ENCODE assay signal across 26 cellular contexts in the genomic region with DNA sequence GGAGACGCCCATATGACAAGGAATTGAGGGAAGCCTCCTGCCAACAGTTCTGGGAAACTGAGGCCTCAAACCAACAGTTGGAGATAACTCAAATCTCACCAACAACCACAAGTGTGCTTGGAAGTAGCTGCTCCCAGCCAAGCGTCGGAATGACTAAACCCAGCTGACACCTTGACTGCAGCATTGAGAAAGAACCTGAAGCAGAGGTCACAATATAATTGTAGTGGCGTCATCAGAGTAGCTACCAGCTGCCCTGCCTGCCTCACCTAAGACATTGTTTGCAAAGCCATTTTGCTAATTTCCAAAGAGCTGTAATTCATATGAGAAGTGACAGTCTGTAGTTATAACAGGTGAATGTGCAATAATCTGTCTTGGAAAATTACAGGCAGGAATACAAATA. TPM values are rescaled to one million over a fixed set of nuclear protein-coding genes. Genes with fewer than 3 reads are reported as not detected.
DNase-seq lines count a peak whose midpoint lies in the region; ATAC-seq and TF ChIP-seq lines count a peak whose summit lies in the region.
"Had no signal": no experiment of that assay in that cellular context is flagged by ENCODE, and none has a peak within 500 bp of the region (broad histone marks: within the 10 kb centered on the region; RNA-seq: fewer than 3 reads in every experiment).

No MANE protein-coding gene starts in this region.

- no peak overlapping the region for H3K4me3 Mint-ChIP-seq in activated T-helper 1 cell treated with anti-CD3 and anti-CD28 coated beads, Interleukin-12 subunit alpha, Interleukin-12 subunit beta, Interleukin-2, Interleukin-4 antibody, amounts not matched to agents 30 ng/mL and 10 ng/mL and 1 ng/mL, durations not matched to agents 14 hours and 24 hours and 36 hours
- H3K4me3 Mint-ChIP-seq: activated CD8-positive, alpha-beta T cell treated with anti-CD3 and anti-CD28 coated beads for 36 hours; HFFc6; natural killer cell treated with Interleukin-12 subunit alpha and Interleukin-12 subunit beta and Interleukin-15 and Interleukin-18, amount 100 ng/mL, for 72 hours; stimulated activated naive CD8-positive, alpha-beta T cell treated with anti-CD3 and anti-CD28 coated beads, Interleukin-15, Interleukin-2, amounts not matched to agents 100 ng/mL and 50 ng/mL, for 24 hours had no signal

- H3K4me3 ChIP-seq in PC-9 = no peak overlapping the region
- H3K4me3 ChIP-seq in hepatocyte = no peak overlapping the region
- no peak overlapping the region for H3K4me3 ChIP-seq in upper lobe of right lung
- H3K4me3 ChIP-seq: adrenal gland, ovary, right atrium auricular region, thyroid gland had no signal

- no peak overlapping the region for H3K27ac ChIP-seq in PC-9
- H3K27ac ChIP-seq in hepatocyte = peak overlapping the region; percentile 65
- H3K27ac ChIP-seq in upper lobe of right lung = no peak overlapping the region
- H3K27ac ChIP-seq: adrenal gland, ovary, right atrium auricular region, thyroid gland had no signal

- WGBS in hepatocyte (ENCODE audit: low lambda C conversion rate, missing lambda C conversion rate) = 66% methylated on average over 4 of the region's 4 CpGs

- H3K27ac Mint-ChIP-seq in activated T-helper 1 cell treated with anti-CD3 and anti-CD28 coated beads, Interleukin-12 subunit alpha, Interleukin-12 subunit beta, Interleukin-2, Interleukin-4 antibody, amounts not matched to agents 30 ng/mL and 10 ng/mL and 1 ng/mL, durations not matched to agents 14 hours and 24 hours and 36 hours = no peak overlapping the region
- H3K27ac Mint-ChIP-seq: activated CD8-positive, alpha-beta T cell treated with anti-CD3 and anti-CD28 coated beads for 36 hours; HFFc6; natural killer cell treated with Interleukin-12 subunit alpha and Interleukin-12 subunit beta and Interleukin-15 and Interleukin-18, amount 100 ng/mL, for 72 hours; stimulated activated naive CD8-positive, alpha-beta T cell treated with anti-CD3 and anti-CD28 coated beads, Interleukin-15, Interleukin-2, amounts not matched to agents 100 ng/mL and 50 ng/mL, for 24 hours had no signal

- no TSS peak for BruUV-seq in PC-9 (replicated peaks; lab: Mats Ljungman, UMichigan)

- peak; percentile 66 for ATAC-seq in upper lobe of right lung
- ATAC-seq: activated CD4-positive, CD25-positive, alpha-beta regulatory T cell treated with anti-CD3 and anti-CD28 coated beads, Interleukin-2, amount 50 U/mL, for 24 hours; activated CD8-positive, alpha-beta T cell treated with anti-CD3 and anti-CD28 coated beads for 36 hours; natural killer cell treated with Interleukin-12 subunit alpha and Interleukin-12 subunit beta and Interleukin-15 and Interleukin-18, amount 100 ng/mL, for 72 hours had no signal

- H3K9me2 ChIP-seq in PC-9 (ENCODE audit: insufficient read depth) = no peaks in the 10 kb centered on the region
- no peaks in the 10 kb centered on the region for H3K9me2 ChIP-seq in hepatocyte (replicated peaks; ENCODE audit: insufficient read depth)

- TF ChIP-seq CTCF in PC-9 (conservative IDR thresholded peaks at IDR 0.05) = no peak
- TF ChIP-seq CTCF in hepatocyte (IDR thresholded peaks at IDR 0.05; ENCODE audit: poor library complexity) = no peak
- no peak for TF ChIP-seq CTCF in upper lobe of right lung (IDR thresholded peaks at IDR 0.05)

- no peaks in the 10 kb centered on the region for H3K9me3 Mint-ChIP-seq in activated T-helper 1 cell treated with anti-CD3 and anti-CD28 coated beads, Interleukin-12 subunit alpha, Interleukin-12 subunit beta, Interleukin-2, Interleukin-4 antibody, amounts not matched to agents 30 ng/mL and 10 ng/mL and 1 ng/mL, durations not matched to agents 14 hours and 24 hours and 36 hours
- H3K9me3 Mint-ChIP-seq: activated CD8-positive, alpha-beta T cell treated with anti-CD3 and anti-CD28 coated beads for 36 hours; HFFc6; natural killer cell treated with Interleukin-12 subunit alpha and Interleukin-12 subunit beta and Interleukin-15 and Interleukin-18, amount 100 ng/mL, for 72 hours; stimulated activated naive CD8-positive, alpha-beta T cell treated with anti-CD3 and anti-CD28 coated beads, Interleukin-15, Interleukin-2, amounts not matched to agents 100 ng/mL and 50 ng/mL, for 24 hours had no signal

- H3K4me2 ChIP-seq in PC-9 (0 out of 2 replicates have a peak overlapping the region, but pooled peaks have one; percentile 7), hepatocyte (no peak overlapping the region)

- H3K9me3 ChIP-seq in PC-9 (ENCODE audit: insufficient read depth, low read depth) (no peaks in the 10 kb centered on the region), hepatocyte (ENCODE audit: low read depth) (no peaks in the 10 kb centered on the region), upper lobe of right lung (no peaks in the 10 kb centered on the region)
- H3K9me3 ChIP-seq: adrenal gland, ovary, thyroid gland had no signal

- H3K4me1 ChIP-seq in PC-9 (replicated peaks; ENCODE audit: insufficient read depth) (peaks cover 18% of the 10 kb centered on the region), hepatocyte (ENCODE audit: insufficient read depth) (no peaks in the 10 kb centered on the region), upper lobe of right lung (no peaks in the 10 kb centered on the region)
- H3K4me1 ChIP-seq: adrenal gland, right atrium auricular region, thyroid gland had no signal

- DNase-seq in NCI-H510A treated with DMSO at 0.1 percent for 48 hours (lab: John Stamatoyannopoulos, UW) = peak; percentile 1
- no peak for DNase-seq in NCI-H510A (lab: John Stamatoyannopoulos, UW)
- peak; percentile 2 to 81 for DNase-seq in PC-9
- peak; percentile 68 for DNase-seq in hepatocyte (ENCODE audit: low spot score)
- DNase-seq in upper lobe of right lung = no peak
- DNase-seq in medulla oblongata (ENCODE audit: extremely low spot score) = no peak
- DNase-seq in NCI-H187 treated with DMSO at 0.1 percent for 48 hours (lab: John Stamatoyannopoulos, UW) = no peak
- DNase-seq in activated T-helper 1 cell treated with anti-CD3 and anti-CD28 coated beads, Interleukin-12 subunit alpha, Interleukin-12 subunit beta, Interleukin-2, Interleukin-4 antibody, amounts not matched to agents 30 ng/mL and 10 ng/mL and 1 ng/mL, durations not matched to agents 14 hours and 24 hours and 36 hours (ENCODE audit: low spot score) = no peak
- DNase-seq: 8988T; activated CD8-positive, alpha-beta T cell treated with anti-CD3 and anti-CD28 coated beads for 36 hours; activated gamma-delta T cell; activated T-cell treated with anti-CD3 and anti-CD28 coated beads for 4 hours; DMS79; HFFc6; NCI-H187; NCI-H345; ovary; stimulated activated CD4-positive, alpha-beta T cell treated with anti-CD3 and anti-CD28 coated beads, Interleukin-12 subunit alpha, Interleukin-12 subunit beta, amount 100 ng/mL, for 4 hours; stimulated activated CD4-positive, alpha-beta T cell treated with anti-CD3 and anti-CD28 coated beads, Interleukin-4, amount 100 ng/mL, for 4 hours; T1000; thyroid gland had no signal

- H3K79me2 ChIP-seq in PC-9 (ENCODE audit: low read depth) (no peaks in the 10 kb centered on the region), hepatocyte (no peaks in the 10 kb centered on the region)

- no peaks in the 10 kb centered on the region for H3K36me3 ChIP-seq in PC-9 (ENCODE audit: low read depth)
- H3K36me3 ChIP-seq in hepatocyte (replicated peaks; ENCODE audit: insufficient read depth, low read depth) = no peaks in the 10 kb centered on the region
- H3K36me3 ChIP-seq in upper lobe of right lung = no peaks in the 10 kb centered on the region
- H3K36me3 ChIP-seq: adrenal gland, ovary, right atrium auricular region, thyroid gland had no signal

- H3K27me3 Mint-ChIP-seq in activated T-helper 1 cell treated with anti-CD3 and anti-CD28 coated beads, Interleukin-12 subunit alpha, Interleukin-12 subunit beta, Interleukin-2, Interleukin-4 antibody, amounts not matched to agents 30 ng/mL and 10 ng/mL and 1 ng/mL, durations not matched to agents 14 hours and 24 hours and 36 hours (ENCODE audit: insufficient read depth) = peaks cover 3% of the 10 kb centered on the region
- H3K27me3 Mint-ChIP-seq: activated CD8-positive, alpha-beta T cell treated with anti-CD3 and anti-CD28 coated beads for 36 hours; stimulated activated naive CD8-positive, alpha-beta T cell treated with anti-CD3 and anti-CD28 coated beads, Interleukin-15, Interleukin-2, amounts not matched to agents 100 ng/mL and 50 ng/mL, for 24 hours had no signal

- POLR2A ChIA-PET in PC-9 (lab: Charles Lee; ENCODE audit: unreplicated experiment) = no interaction called here

- 0 out of 2 replicates have a peak, but pooled peaks cover 7% of the 10 kb centered on the region for H3F3A ChIP-seq in PC-9 (ENCODE audit: insufficient read depth, low read depth)

- H3K27me3 ChIP-seq in PC-9 (ENCODE audit: insufficient read depth, low read depth) (no peaks in the 10 kb centered on the region), hepatocyte (no peaks in the 10 kb centered on the region), upper lobe of right lung (no peaks in the 10 kb centered on the region)
- H3K27me3 ChIP-seq: adrenal gland, ovary, right atrium auricular region, thyroid gland had no signal

- intact Hi-C loops in PC-9 (cut with micrococcal nuclease; ENCODE audit: unreplicated experiment) (no loop called here), upper lobe of right lung (cut with DNase I) (no loop called here)
- intact Hi-C loops in activated T-helper 1 cell treated with anti-CD3 and anti-CD28 coated beads, Interleukin-12 subunit alpha, Interleukin-12 subunit beta, Interleukin-2, Interleukin-4 antibody, amounts not matched to agents 30 ng/mL and 10 ng/mL and 1 ng/mL, durations not matched to agents 14 hours and 24 hours and 36 hours (cut with micrococcal nuclease) = no loop called here

- H2AFZ ChIP-seq in PC-9 (no peak overlapping the region), hepatocyte (no peak overlapping the region)

- H4K20me1 ChIP-seq in PC-9 (ENCODE audit: insufficient read depth) = no peaks in the 10 kb centered on the region
- H4K20me1 ChIP-seq in hepatocyte (ENCODE audit: insufficient read depth, poor library complexity, severe bottlenecking) = no peaks in the 10 kb centered on the region

- H3K36me3 Mint-ChIP-seq in activated T-helper 1 cell treated with anti-CD3 and anti-CD28 coated beads, Interleukin-12 subunit alpha, Interleukin-12 subunit beta, Interleukin-2, Interleukin-4 antibody, amounts not matched to agents 30 ng/mL and 10 ng/mL and 1 ng/mL, durations not matched to agents 14 hours and 24 hours and 36 hours (ENCODE audit: low read depth) = no peaks in the 10 kb centered on the region
- H3K36me3 Mint-ChIP-seq: natural killer cell treated with Interleukin-12 subunit alpha and Interleukin-12 subunit beta and Interleukin-15 and Interleukin-18, amount 100 ng/mL, for 72 hours had no signal

- CTCF ChIA-PET in PC-9 (lab: Charles Lee) = no interaction called here

- H3K4me1 Mint-ChIP-seq in activated T-helper 1 cell treated with anti-CD3 and anti-CD28 coated beads, Interleukin-12 subunit alpha, Interleukin-12 subunit beta, Interleukin-2, Interleukin-4 antibody, amounts not matched to agents 30 ng/mL and 10 ng/mL and 1 ng/mL, durations not matched to agents 14 hours and 24 hours and 36 hours (ENCODE audit: low read depth) = no peaks in the 10 kb centered on the region

RNA-seq across cellular contexts. Expression of a gene that starts 40.8 kb away (rescaled TPM):
- 0.23 and 0.48 TPM in 2 replicates for total RNA-seq in PC-9 (2021)
- total RNA-seq in hepatocyte = 0.47 and 0.60 TPM in 2 replicates
- 0.19 and 0.44 TPM in 2 replicates for polyA plus RNA-seq in hepatocyte
- total RNA-seq in upper lobe of right lung = 0.14 TPM
- total RNA-seq in activated T-helper 1 cell treated with anti-CD3 and anti-CD28 coated beads, Interleukin-12 subunit alpha, Interleukin-12 subunit beta, Interleukin-2, Interleukin-4 antibody, amounts not matched to agents 30 ng/mL and 10 ng/mL and 1 ng/mL, durations not matched to agents 14 hours and 24 hours and 36 hours = 0.36 and 0.37 TPM in 2 replicates

RNA-seq across cellular contexts. Expression of a gene that starts 59.6 kb away (rescaled TPM):
- total RNA-seq in PC-9 (2021) (55.0 and 86.8 TPM in 2 replicates), hepatocyte (207 and 208 TPM in 2 replicates), upper lobe of right lung (96.5 TPM)
- polyA plus RNA-seq in hepatocyte = 70.2 and 76.1 TPM in 2 replicates
- 95.7 and 113 TPM in 2 replicates for total RNA-seq in activated T-helper 1 cell treated with anti-CD3 and anti-CD28 coated beads, Interleukin-12 subunit alpha, Interleukin-12 subunit beta, Interleukin-2, Interleukin-4 antibody, amounts not matched to agents 30 ng/mL and 10 ng/mL and 1 ng/mL, durations not matched to agents 14 hours and 24 hours and 36 hours

Comparison
In these comparisons a context has a peak if more than half of its experiments do, and no peak if none do; other contexts are left out.
1. DNase-seq: peak in NCI-H510A treated with DMSO at 0.1 percent for 48 hours (single experiment), PC-9 (2 of 2) and hepatocyte (single experiment); none in NCI-H510A (single experiment), upper lobe of right lung (single experiment), medulla oblongata (single experiment), NCI-H187 treated with DMSO at 0.1 percent for 48 hours (single experiment) and activated T-helper 1 cell treated with anti-CD3 and anti-CD28 coated beads, Interleukin-12 subunit alpha, Interleukin-12 subunit beta, Interleukin-2, Interleukin-4 antibody, amounts not matched to agents 30 ng/mL and 10 ng/mL and 1 ng/mL, durations not matched to agents 14 hours and 24 hours and 36 hours (single experiment).